In genomic region chr6:46490425-46491200, GRCh38 we compare ENCODE assay signal across 1 cellular context.
TF ChIP-seq lines count a peak whose summit lies in the region.

No MANE protein-coding gene starts in this region.

TF ChIP-seq in GM23338, 12 proteins besides CTCF, POLR2A, EP300 and RAD21 (continued from another document):
- TF ChIP-seq, protein P1, sequence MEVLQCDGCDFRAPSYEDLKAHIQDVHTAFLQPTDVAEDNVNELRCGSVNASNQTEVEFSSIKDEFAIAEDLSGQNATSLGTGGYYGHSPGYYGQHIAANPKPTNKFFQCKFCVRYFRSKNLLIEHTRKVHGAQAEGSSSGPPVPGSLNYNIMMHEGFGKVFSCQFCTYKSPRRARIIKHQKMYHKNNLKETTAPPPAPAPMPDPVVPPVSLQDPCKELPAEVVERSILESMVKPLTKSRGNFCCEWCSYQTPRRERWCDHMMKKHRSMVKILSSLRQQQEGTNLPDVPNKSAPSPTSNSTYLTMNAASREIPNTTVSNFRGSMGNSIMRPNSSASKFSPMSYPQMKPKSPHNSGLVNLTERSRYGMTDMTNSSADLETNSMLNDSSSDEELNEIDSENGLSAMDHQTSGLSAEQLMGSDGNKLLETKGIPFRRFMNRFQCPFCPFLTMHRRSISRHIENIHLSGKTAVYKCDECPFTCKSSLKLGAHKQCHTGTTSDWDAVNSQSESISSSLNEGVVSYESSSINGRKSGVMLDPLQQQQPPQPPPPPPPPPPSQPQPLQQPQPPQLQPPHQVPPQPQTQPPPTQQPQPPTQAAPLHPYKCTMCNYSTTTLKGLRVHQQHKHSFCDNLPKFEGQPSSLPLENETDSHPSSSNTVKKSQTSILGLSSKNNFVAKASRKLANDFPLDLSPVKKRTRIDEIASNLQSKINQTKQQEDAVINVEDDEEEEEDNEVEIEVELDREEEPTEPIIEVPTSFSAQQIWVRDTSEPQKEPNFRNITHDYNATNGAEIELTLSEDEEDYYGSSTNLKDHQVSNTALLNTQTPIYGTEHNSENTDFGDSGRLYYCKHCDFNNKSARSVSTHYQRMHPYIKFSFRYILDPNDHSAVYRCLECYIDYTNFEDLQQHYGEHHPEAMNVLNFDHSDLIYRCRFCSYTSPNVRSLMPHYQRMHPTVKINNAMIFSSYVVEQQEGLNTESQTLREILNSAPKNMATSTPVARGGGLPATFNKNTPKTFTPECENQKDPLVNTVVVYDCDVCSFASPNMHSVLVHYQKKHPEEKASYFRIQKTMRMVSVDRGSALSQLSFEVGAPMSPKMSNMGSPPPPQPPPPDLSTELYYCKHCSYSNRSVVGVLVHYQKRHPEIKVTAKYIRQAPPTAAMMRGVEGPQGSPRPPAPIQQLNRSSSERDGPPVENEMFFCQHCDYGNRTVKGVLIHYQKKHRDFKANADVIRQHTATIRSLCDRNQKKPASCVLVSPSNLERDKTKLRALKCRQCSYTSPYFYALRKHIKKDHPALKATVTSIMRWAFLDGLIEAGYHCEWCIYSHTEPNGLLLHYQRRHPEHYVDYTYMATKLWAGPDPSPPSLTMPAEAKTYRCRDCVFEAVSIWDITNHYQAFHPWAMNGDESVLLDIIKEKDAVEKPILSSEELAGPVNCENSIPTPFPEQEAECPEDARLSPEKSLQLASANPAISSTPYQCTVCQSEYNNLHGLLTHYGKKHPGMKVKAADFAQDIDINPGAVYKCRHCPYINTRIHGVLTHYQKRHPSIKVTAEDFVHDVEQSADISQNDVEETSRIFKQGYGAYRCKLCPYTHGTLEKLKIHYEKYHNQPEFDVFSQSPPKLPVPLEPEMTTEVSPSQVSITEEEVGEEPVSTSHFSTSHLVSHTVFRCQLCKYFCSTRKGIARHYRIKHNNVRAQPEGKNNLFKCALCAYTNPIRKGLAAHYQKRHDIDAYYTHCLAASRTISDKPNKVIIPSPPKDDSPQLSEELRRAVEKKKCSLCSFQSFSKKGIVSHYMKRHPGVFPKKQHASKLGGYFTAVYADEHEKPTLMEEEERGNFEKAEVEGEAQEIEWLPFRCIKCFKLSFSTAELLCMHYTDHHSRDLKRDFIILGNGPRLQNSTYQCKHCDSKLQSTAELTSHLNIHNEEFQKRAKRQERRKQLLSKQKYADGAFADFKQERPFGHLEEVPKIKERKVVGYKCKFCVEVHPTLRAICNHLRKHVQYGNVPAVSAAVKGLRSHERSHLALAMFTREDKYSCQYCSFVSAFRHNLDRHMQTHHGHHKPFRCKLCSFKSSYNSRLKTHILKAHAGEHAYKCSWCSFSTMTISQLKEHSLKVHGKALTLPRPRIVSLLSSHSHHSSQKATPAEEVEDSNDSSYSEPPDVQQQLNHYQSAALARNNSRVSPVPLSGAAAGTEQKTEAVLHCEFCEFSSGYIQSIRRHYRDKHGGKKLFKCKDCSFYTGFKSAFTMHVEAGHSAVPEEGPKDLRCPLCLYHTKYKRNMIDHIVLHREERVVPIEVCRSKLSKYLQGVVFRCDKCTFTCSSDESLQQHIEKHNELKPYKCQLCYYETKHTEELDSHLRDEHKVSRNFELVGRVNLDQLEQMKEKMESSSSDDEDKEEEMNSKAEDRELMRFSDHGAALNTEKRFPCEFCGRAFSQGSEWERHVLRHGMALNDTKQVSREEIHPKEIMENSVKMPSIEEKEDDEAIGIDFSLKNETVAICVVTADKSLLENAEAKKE (CRISPR knock-in tag; IDR thresholded peaks at IDR 0.05): no peak
- TF ChIP-seq JUNB (IDR thresholded peaks at IDR 0.05; ENCODE audit: unreplicated experiment) (no peak), POLR2AphosphoS5 (IDR thresholded peaks at IDR 0.05; ENCODE audit: low read depth) (no peak), STAT1 (IDR thresholded peaks at IDR 0.05; ENCODE audit: unreplicated experiment) (no peak), ZNF114 (CRISPR knock-in tag; IDR thresholded peaks at IDR 0.05) (no peak), EZH2phosphoT487 (IDR thresholded peaks at IDR 0.05; ENCODE audit: unreplicated experiment) (no peak), ETS1 (IDR thresholded peaks at IDR 0.05) (no peak), ZNF331 (CRISPR knock-in tag; IDR thresholded peaks at IDR 0.05; ENCODE audit: low read depth) (no peak)
- TF ChIP-seq, protein P2, sequence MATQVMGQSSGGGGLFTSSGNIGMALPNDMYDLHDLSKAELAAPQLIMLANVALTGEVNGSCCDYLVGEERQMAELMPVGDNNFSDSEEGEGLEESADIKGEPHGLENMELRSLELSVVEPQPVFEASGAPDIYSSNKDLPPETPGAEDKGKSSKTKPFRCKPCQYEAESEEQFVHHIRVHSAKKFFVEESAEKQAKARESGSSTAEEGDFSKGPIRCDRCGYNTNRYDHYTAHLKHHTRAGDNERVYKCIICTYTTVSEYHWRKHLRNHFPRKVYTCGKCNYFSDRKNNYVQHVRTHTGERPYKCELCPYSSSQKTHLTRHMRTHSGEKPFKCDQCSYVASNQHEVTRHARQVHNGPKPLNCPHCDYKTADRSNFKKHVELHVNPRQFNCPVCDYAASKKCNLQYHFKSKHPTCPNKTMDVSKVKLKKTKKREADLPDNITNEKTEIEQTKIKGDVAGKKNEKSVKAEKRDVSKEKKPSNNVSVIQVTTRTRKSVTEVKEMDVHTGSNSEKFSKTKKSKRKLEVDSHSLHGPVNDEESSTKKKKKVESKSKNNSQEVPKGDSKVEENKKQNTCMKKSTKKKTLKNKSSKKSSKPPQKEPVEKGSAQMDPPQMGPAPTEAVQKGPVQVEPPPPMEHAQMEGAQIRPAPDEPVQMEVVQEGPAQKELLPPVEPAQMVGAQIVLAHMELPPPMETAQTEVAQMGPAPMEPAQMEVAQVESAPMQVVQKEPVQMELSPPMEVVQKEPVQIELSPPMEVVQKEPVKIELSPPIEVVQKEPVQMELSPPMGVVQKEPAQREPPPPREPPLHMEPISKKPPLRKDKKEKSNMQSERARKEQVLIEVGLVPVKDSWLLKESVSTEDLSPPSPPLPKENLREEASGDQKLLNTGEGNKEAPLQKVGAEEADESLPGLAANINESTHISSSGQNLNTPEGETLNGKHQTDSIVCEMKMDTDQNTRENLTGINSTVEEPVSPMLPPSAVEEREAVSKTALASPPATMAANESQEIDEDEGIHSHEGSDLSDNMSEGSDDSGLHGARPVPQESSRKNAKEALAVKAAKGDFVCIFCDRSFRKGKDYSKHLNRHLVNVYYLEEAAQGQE (IDR thresholded peaks at IDR 0.05; ENCODE audit: unreplicated experiment): no peak
